In the genomic region with DNA sequence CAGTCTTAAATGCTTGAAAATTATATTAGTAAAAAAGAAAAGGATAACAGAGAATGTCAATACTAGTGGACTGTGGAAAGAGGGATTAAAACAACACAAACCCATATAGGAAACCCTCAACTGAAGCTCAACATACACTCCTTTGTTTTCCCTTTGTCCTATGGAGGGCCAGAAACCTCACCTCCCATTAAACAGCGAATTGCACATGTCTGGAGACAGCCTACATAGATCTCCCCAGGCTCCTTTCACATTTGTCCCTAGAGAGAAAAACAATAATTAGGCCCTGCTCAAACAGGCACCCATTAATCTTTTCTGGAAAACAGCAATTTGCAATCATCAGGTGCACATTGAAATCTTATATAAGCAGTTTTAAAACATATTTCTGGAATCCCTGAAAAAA, we compare ENCODE assay signal across 17 cellular contexts.
"Had no signal": no experiment of that assay in that cellular context is flagged by ENCODE, and none has a peak within 500 bp of the region (broad histone marks: within the 10 kb centered on the region; RNA-seq: fewer than 3 reads in every experiment).

No MANE protein-coding gene starts in this region.

- H3K4me1 ChIP-seq: breast epithelium, heart left ventricle had no signal

- FAIRE-seq: islet of Langerhans had no signal

- ATAC-seq: activated naive CD8-positive, alpha-beta T cell treated with anti-CD3 and anti-CD28 coated beads, Interleukin-2, amount 50 U/mL, for 24 hours; effector memory CD8-positive, alpha-beta T cell; heart left ventricle; left lobe of liver; naive thymus-derived CD4-positive, alpha-beta T cell; stimulated activated effector memory CD8-positive, alpha-beta T cell treated with anti-CD3 and anti-CD28 coated beads, Interleukin-12 subunit alpha, Interleukin-12 subunit beta, amount 100 ng/mL, for 72 hours had no signal

- H3K36me3 ChIP-seq: breast epithelium, heart left ventricle had no signal

- DNase-seq: activated CD4-positive, CD25-positive, alpha-beta regulatory T cell treated with anti-CD3 and anti-CD28 coated beads, Interleukin-2, amount 50 U/mL, for 72 hours; activated naive CD4-positive, alpha-beta T cell treated with Interleukin-2 at 50 U/mL for 16 hours; activated naive CD8-positive, alpha-beta T cell treated with anti-CD3 and anti-CD28 coated beads, Interleukin-2, amount 50 U/mL, for 24 hours; aorta; cerebellar nuclear complex; effector memory CD8-positive, alpha-beta T cell; foreskin melanocyte; heart left ventricle; naive thymus-derived CD4-positive, alpha-beta T cell; nucleus accumbens; posterior cingulate gyrus; T1000 had no signal

- H3K27me3 ChIP-seq: breast epithelium, heart left ventricle had no signal

- H3K4me3 ChIP-seq: breast epithelium, heart left ventricle had no signal

- H3K27ac ChIP-seq: breast epithelium, epithelial cell of prostate, heart left ventricle had no signal
